Comparison of ENCODE assay signal across 15 cellular contexts in the genomic region with DNA sequence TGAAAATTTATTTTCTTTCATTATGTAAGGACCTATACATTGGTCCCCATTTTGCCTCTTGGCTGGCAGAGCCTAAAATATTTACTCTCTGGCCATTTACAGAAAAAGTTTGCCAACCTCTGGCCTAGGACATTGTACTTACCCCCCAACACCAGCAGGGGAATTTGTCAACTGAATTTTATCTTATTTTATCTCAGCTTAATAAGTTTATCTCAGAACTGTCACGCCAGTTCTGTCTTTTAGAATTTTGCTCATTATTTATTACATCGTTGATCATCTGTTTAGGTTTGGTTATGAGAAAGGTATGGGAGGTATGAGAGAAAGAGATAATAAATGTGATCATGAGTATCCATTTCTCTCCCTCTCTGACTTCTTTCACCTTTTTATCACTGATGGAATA. TPM values are rescaled to one million over a fixed set of nuclear protein-coding genes. Genes with fewer than 3 reads are reported as not detected.
A peak's percentile ranks its signal among the peaks of the same experiment; 100 is the strongest.
DNase-seq lines count a peak whose midpoint lies in the region; ATAC-seq and TF ChIP-seq lines count a peak whose summit lies in the region.
"Had no signal": no experiment of that assay in that cellular context is flagged by ENCODE, and none has a peak within 500 bp of the region (broad histone marks: within the 10 kb centered on the region; RNA-seq: fewer than 3 reads in every experiment).

No MANE protein-coding gene starts in this region.

- no peaks in the 10 kb centered on the region for H3K27me3 Mint-ChIP-seq in activated naive CD8-positive, alpha-beta T cell
- H3K27me3 Mint-ChIP-seq in activated naive CD8-positive, alpha-beta T cell treated with anti-CD3 and anti-CD28 coated beads for 36 hours: no peaks in the 10 kb centered on the region
- H3K27me3 Mint-ChIP-seq: dendritic cell treated with granulocyte-macrophage colony-stimulating factor and Interleukin-4, amounts not matched to agents 40 ng/mL and 50 ng/mL, for 4 days had no signal

- TF ChIP-seq CTCF in PC-9 (conservative IDR thresholded peaks at IDR 0.05) (peak; percentile 53), fibroblast of mammary gland (conservative IDR thresholded peaks at IDR 0.05; ENCODE audit: control insufficient read depth, insufficient read depth, low read depth, low read length) (peak; percentile 19), thoracic aorta (IDR thresholded peaks at IDR 0.05) (peak; percentile 19)

- H2AFZ ChIP-seq in PC-9: no peak overlapping the region

- peak overlapping the region; percentile 43 for H3K27ac Mint-ChIP-seq in activated naive CD8-positive, alpha-beta T cell
- no peak overlapping the region for H3K27ac Mint-ChIP-seq in activated naive CD8-positive, alpha-beta T cell treated with anti-CD3 and anti-CD28 coated beads for 36 hours

- no peak overlapping the region for H3K4me3 Mint-ChIP-seq in activated naive CD8-positive, alpha-beta T cell
- H3K4me3 Mint-ChIP-seq in activated naive CD8-positive, alpha-beta T cell treated with anti-CD3 and anti-CD28 coated beads for 36 hours: no peak overlapping the region
- H3K4me3 Mint-ChIP-seq: dendritic cell treated with granulocyte-macrophage colony-stimulating factor and Interleukin-4, amounts not matched to agents 40 ng/mL and 50 ng/mL, for 4 days had no signal

- H3K36me3 Mint-ChIP-seq in activated naive CD8-positive, alpha-beta T cell: peaks cover 34% of the 10 kb centered on the region
- peaks cover 53% of the 10 kb centered on the region for H3K36me3 Mint-ChIP-seq in activated naive CD8-positive, alpha-beta T cell treated with anti-CD3 and anti-CD28 coated beads for 36 hours

- H3K4me1 Mint-ChIP-seq in activated naive CD8-positive, alpha-beta T cell (ENCODE audit: low read depth): peaks cover 60% of the 10 kb centered on the region
- peaks cover 37% of the 10 kb centered on the region for H3K4me1 Mint-ChIP-seq in activated naive CD8-positive, alpha-beta T cell treated with anti-CD3 and anti-CD28 coated beads for 36 hours

- POLR2A ChIA-PET in PC-9 (lab: Charles Lee; ENCODE audit: unreplicated experiment): no interaction called here

- no TSS peak for BruUV-seq in PC-9 (replicated peaks; lab: Mats Ljungman, UMichigan)

- peaks cover 47% of the 10 kb centered on the region for H3K79me2 ChIP-seq in PC-9 (ENCODE audit: low read depth)

- H3K4me3 ChIP-seq in PC-9 (no peak overlapping the region), fibroblast of mammary gland (ENCODE audit: control insufficient read depth, low read depth, low read length) (no peak overlapping the region), thoracic aorta (no peak overlapping the region)
- H3K4me3 ChIP-seq: BLaER1, K562 had no signal

- H4K20me1 ChIP-seq in PC-9 (ENCODE audit: insufficient read depth): peaks cover 9% of the 10 kb centered on the region

- H3K9me3 ChIP-seq in PC-9 (ENCODE audit: insufficient read depth, low read depth) (no peaks in the 10 kb centered on the region), thoracic aorta (no peaks in the 10 kb centered on the region)

- H3K27me3 ChIP-seq in PC-9 (ENCODE audit: insufficient read depth, low read depth) (no peaks in the 10 kb centered on the region), thoracic aorta (replicated peaks; ENCODE audit: insufficient read depth) (no peaks in the 10 kb centered on the region)
- H3K27me3 ChIP-seq: BLaER1 had no signal

- H3K9me3 Mint-ChIP-seq in activated naive CD8-positive, alpha-beta T cell (ENCODE audit: low read depth): no peaks in the 10 kb centered on the region
- H3K9me3 Mint-ChIP-seq in activated naive CD8-positive, alpha-beta T cell treated with anti-CD3 and anti-CD28 coated beads for 36 hours: no peaks in the 10 kb centered on the region
- H3K9me3 Mint-ChIP-seq: dendritic cell treated with granulocyte-macrophage colony-stimulating factor and Interleukin-4, amounts not matched to agents 40 ng/mL and 50 ng/mL, for 4 days had no signal

- H3K36me3 ChIP-seq in PC-9 (ENCODE audit: low read depth) (peaks cover 90% of the 10 kb centered on the region), thoracic aorta (peaks cover 49% of the 10 kb centered on the region)

- intact Hi-C loops in PC-9 (cut with micrococcal nuclease; ENCODE audit: unreplicated experiment): loop anchor here (10.0 kb wide), 1 partner anchor 56 kb away; no protein-coding TSS in a partner anchor

- no peak for DNase-seq in activated naive CD8-positive, alpha-beta T cell treated with anti-CD3 and anti-CD28 coated beads for 36 hours
- DNase-seq in PC-9: no peak
- DNase-seq in fibroblast of mammary gland (ENCODE audit: low read depth): no peak
- DNase-seq in thoracic aorta (ENCODE audit: low spot score): no peak
- no peak for DNase-seq in 8988T
- no peak for DNase-seq in amygdala (lab: John Stamatoyannopoulos, UW)
- DNase-seq: activated CD4-positive, CD25-positive, alpha-beta regulatory T cell treated with anti-CD3 and anti-CD28 coated beads, Interleukin-2, amount 50 U/mL, for 72 hours; activated gamma-delta T cell; posterior cingulate gyrus; Right ventricle myocardium superior had no signal

- ATAC-seq in thoracic aorta (ENCODE audit: insufficient number of reproducible peaks, low FRiP score, low read depth) (no peak), GM18858 (IDR thresholded peaks at IDR 0.05; ENCODE audit: unreplicated experiment) (no peak)
- ATAC-seq: K562 had no signal

- H3K27ac ChIP-seq in PC-9: 0 out of 2 replicates have a peak overlapping the region, but pooled peaks have one; percentile 20
- H3K27ac ChIP-seq in thoracic aorta: no peak overlapping the region
- H3K27ac ChIP-seq: BLaER1 had no signal

- H3F3A ChIP-seq in PC-9 (ENCODE audit: insufficient read depth, low read depth): peaks cover 71% of the 10 kb centered on the region

- H3K4me1 ChIP-seq in PC-9 (replicated peaks; ENCODE audit: insufficient read depth) (no peaks in the 10 kb centered on the region), thoracic aorta (ENCODE audit: control insufficient read depth in 1 of 2, low read depth in 2 of 2) (peaks cover 0 to 4% of the 10 kb centered on the region in 2 donors)
- H3K4me1 ChIP-seq: BLaER1 had no signal

- no peak overlapping the region for H3K4me2 ChIP-seq in PC-9
- H3K4me2 ChIP-seq: BLaER1 had no signal

- no peaks in the 10 kb centered on the region for H3K9me2 ChIP-seq in PC-9 (ENCODE audit: insufficient read depth)

- CTCF ChIA-PET in PC-9 (lab: Charles Lee): interaction anchor here (1.0 kb wide), 1 partner anchor 31 kb away, joined by 3 read pairs; no protein-coding TSS in a partner anchor

RNA-seq across cellular contexts. Expression of a gene that starts 38.3 kb away (rescaled TPM):
- total RNA-seq in activated naive CD8-positive, alpha-beta T cell treated with anti-CD3 and anti-CD28 coated beads for 36 hours: 10 to 100 TPM; 92.8 to 95.7 TPM
- total RNA-seq in PC-9 (2021): 105 and 120 TPM in 2 replicates
- total RNA-seq in thoracic aorta: 100 to 1,000 TPM; 143 to 148 TPM
